19 cellular contexts compared by ENCODE assay signal in the genomic region with DNA sequence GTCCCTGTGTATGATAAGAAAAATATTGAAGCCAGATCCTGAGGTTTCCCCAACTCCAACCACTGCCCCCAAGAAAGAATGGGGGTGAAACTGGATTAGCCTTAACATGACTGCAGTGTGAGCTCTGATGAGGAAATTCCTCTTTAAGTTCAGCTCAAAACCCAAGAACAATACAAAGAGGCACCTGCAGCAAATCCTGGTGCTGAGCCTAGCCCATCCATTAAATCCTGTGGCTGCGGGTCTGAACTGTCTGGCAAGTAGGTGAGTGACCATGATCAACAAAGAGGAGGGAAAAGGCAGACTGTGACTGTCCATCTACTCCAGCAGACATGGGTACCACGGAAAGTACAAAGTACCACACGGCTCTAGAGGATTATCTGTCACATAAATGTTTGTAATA.
DNase-seq lines count a peak whose midpoint lies in the region; ATAC-seq and TF ChIP-seq lines count a peak whose summit lies in the region.
"Had no signal": no experiment of that assay in that cellular context is flagged by ENCODE, and none has a peak within 500 bp of the region (broad histone marks: within the 10 kb centered on the region; RNA-seq: fewer than 3 reads in every experiment).

No MANE protein-coding gene starts in this region.

- no peaks in the 10 kb centered on the region for H3K9me3 ChIP-seq in cardiac muscle cell (ENCODE audit: low read depth)
- H3K9me3 ChIP-seq: Caco-2, HAP-1, SJSA1 had no signal

- H3K27ac ChIP-seq in cardiac muscle cell = peak overlapping the region; percentile 43
- H3K27ac ChIP-seq: SJSA1 had no signal

- no peak overlapping the region for H3K4me3 ChIP-seq in cardiac muscle cell
- H3K4me3 ChIP-seq: HAP-1, SJSA1 had no signal

- TF ChIP-seq CTCF in cardiac muscle cell (IDR thresholded peaks at IDR 0.05; ENCODE audit: low read depth, low read length) (no peak), nephron (IDR thresholded peaks at IDR 0.05; ENCODE audit: unreplicated experiment in 3 of 3) (no peak)

- H3K27me3 ChIP-seq in cardiac muscle cell = no peaks in the 10 kb centered on the region
- H3K27me3 ChIP-seq: SJSA1 had no signal

- H3K4me1 Mint-ChIP-seq in dendritic cell treated with granulocyte-macrophage colony-stimulating factor and Interleukin-4, amounts not matched to agents 40 ng/mL and 50 ng/mL, for 4 days (ENCODE audit: low read depth) = peaks cover 62% of the 10 kb centered on the region
- peaks cover 46% of the 10 kb centered on the region for H3K4me1 Mint-ChIP-seq in nephron

- peaks cover 21% of the 10 kb centered on the region for H3K4me1 ChIP-seq in cardiac muscle cell (ENCODE audit: low read depth)
- H3K4me1 ChIP-seq: Caco-2 had no signal

- DNase-seq in cardiac muscle cell (ENCODE audit: low read depth in 1 of 2, low spot score in 1 of 2) (no peak), left ventricle myocardium superior (no peak), foreskin melanocyte (no peak), glomerular visceral epithelial cell (ENCODE audit: extremely low spot score) (no peak)
- no peak for DNase-seq in stimulated activated CD4-positive, alpha-beta T cell treated with anti-CD3 and anti-CD28 coated beads, Interleukin-12 subunit alpha, Interleukin-12 subunit beta, amount 100 ng/mL, for 4 hours
- DNase-seq: C1 segment of cervical spinal cord, Caco-2, DMS153, MV-4-11, NCI-H1417 treated with DMSO at 0.1 percent for 48 hours, NCI-H1930, NCI-H2171 treated with DMSO at 0.1 percent for 48 hours, NCI-H446 treated with DMSO at 0.1 percent for 48 hours, NCI-H82 had no signal

- H3K36me3 Mint-ChIP-seq in dendritic cell treated with granulocyte-macrophage colony-stimulating factor and Interleukin-4, amounts not matched to agents 40 ng/mL and 50 ng/mL, for 4 days (ENCODE audit: low read depth) = peaks cover 20% of the 10 kb centered on the region
- peaks cover 10% of the 10 kb centered on the region for H3K36me3 Mint-ChIP-seq in nephron (ENCODE audit: low read depth)

- no peak for ATAC-seq in left ventricle myocardium superior
- no peak for ATAC-seq in GM21723 (IDR thresholded peaks at IDR 0.05; ENCODE audit: unreplicated experiment)

- intact Hi-C loops in left ventricle myocardium superior (cut with micrococcal nuclease) = no loop called here
- intact Hi-C loops in dendritic cell treated with granulocyte-macrophage colony-stimulating factor and Interleukin-4, amounts not matched to agents 40 ng/mL and 50 ng/mL, for 4 days (cut with micrococcal nuclease) = no loop called here

- H3K27me3 Mint-ChIP-seq in dendritic cell treated with granulocyte-macrophage colony-stimulating factor and Interleukin-4, amounts not matched to agents 40 ng/mL and 50 ng/mL, for 4 days = no peaks in the 10 kb centered on the region
- no peaks in the 10 kb centered on the region for H3K27me3 Mint-ChIP-seq in nephron (ENCODE audit: low read depth)

- H3K27ac Mint-ChIP-seq in dendritic cell treated with granulocyte-macrophage colony-stimulating factor and Interleukin-4, amounts not matched to agents 40 ng/mL and 50 ng/mL, for 4 days = peak overlapping the region; percentile 60
- H3K27ac Mint-ChIP-seq in nephron = peak overlapping the region; percentile 54 to 61 (median 59)

- H3K9me3 Mint-ChIP-seq in dendritic cell treated with granulocyte-macrophage colony-stimulating factor and Interleukin-4, amounts not matched to agents 40 ng/mL and 50 ng/mL, for 4 days = no peaks in the 10 kb centered on the region
- H3K9me3 Mint-ChIP-seq in nephron = no peaks in the 10 kb centered on the region

- H3K36me3 ChIP-seq in cardiac muscle cell = no peaks in the 10 kb centered on the region
- H3K36me3 ChIP-seq: HAP-1 had no signal

- no peak overlapping the region for H3K4me3 Mint-ChIP-seq in dendritic cell treated with granulocyte-macrophage colony-stimulating factor and Interleukin-4, amounts not matched to agents 40 ng/mL and 50 ng/mL, for 4 days
- H3K4me3 Mint-ChIP-seq in nephron = no peak overlapping the region
